Comparison of ENCODE assay signal across 8 cellular contexts in the genomic region with DNA sequence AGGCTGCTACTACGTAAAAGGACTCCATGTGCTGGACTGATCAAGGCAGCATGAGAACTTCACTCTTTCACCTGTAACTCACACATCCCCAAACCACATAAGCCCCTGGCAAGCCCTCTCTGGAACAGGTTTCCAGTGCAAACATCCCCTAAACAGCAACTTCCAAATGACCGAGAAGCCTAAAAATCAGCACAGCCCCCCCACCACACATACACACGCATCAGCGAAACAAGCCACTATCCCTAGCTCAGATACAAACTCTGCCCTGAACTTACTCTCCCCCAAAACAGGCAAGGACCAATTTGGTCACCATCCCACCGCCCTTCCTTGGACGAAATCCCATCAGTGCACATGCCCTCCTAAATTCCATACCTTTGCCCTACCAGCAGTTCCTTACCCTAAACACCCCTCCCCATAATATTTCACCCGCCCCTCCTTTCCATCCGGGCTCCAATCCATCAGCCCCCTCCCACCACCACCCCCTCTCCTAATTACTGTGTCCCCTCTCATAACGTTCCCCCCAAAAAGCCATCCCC. TPM values are rescaled to one million over a fixed set of nuclear protein-coding genes. Genes with fewer than 3 reads are reported as not detected.
DNase-seq lines count a peak whose midpoint lies in the region; ATAC-seq and TF ChIP-seq lines count a peak whose summit lies in the region.

No MANE protein-coding gene starts in this region.

- H3K9me3 Mint-ChIP-seq in natural killer cell treated with Interleukin-12 subunit alpha and Interleukin-12 subunit beta and Interleukin-15 and Interleukin-18, amount 100 ng/mL, for 72 hours = no peaks in the 10 kb centered on the region

- H3K27ac Mint-ChIP-seq in natural killer cell treated with Interleukin-12 subunit alpha and Interleukin-12 subunit beta and Interleukin-15 and Interleukin-18, amount 100 ng/mL, for 72 hours = peak overlapping the region; percentile 89 to 92

- H3K27me3 ChIP-seq in effector memory CD4-positive, alpha-beta T cell (replicated peaks; ENCODE audit: control insufficient read depth, insufficient read depth, low read length, poor library complexity, severe bottlenecking) = no peaks in the 10 kb centered on the region

- H3K4me3 ChIP-seq in effector memory CD4-positive, alpha-beta T cell (ENCODE audit: insufficient read depth, low read depth, low read length, poor library complexity, severe bottlenecking) = peak overlapping the region; percentile 89

- peaks cover 17% of the 10 kb centered on the region for H3K36me3 Mint-ChIP-seq in natural killer cell treated with Interleukin-12 subunit alpha and Interleukin-12 subunit beta and Interleukin-15 and Interleukin-18, amount 100 ng/mL, for 72 hours

- H3K27ac ChIP-seq in effector memory CD4-positive, alpha-beta T cell (ENCODE audit: insufficient read depth, low read length, poor library complexity, severe bottlenecking) = peak overlapping the region; percentile 79

- ATAC-seq in natural killer cell treated with Interleukin-12 subunit alpha and Interleukin-12 subunit beta and Interleukin-15 and Interleukin-18, amount 100 ng/mL, for 72 hours = no peak

- H3K4me1 ChIP-seq in effector memory CD4-positive, alpha-beta T cell (ENCODE audit: control insufficient read depth, insufficient read depth, low read length, poor library complexity, severe bottlenecking) = peaks cover 10% of the 10 kb centered on the region

- DNase-seq in GM13976 (ENCODE audit: low spot score) (peak; percentile 54), SK-MEL-5 (ENCODE audit: low read depth, low spot score) (peak; percentile 8), SK-N-DZ (ENCODE audit: low spot score) (no peak), NCI-H82 (lab: John Stamatoyannopoulos, UW) (no peak), NCI-H524 treated with DMSO at 0.1 percent for 48 hours (lab: John Stamatoyannopoulos, UW) (no peak), GDM1 (lab: John Stamatoyannopoulos, UW) (no peak)
- DNase-seq in effector memory CD4-positive, alpha-beta T cell = no peak
- DNase-seq in natural killer cell treated with Interleukin-12 subunit alpha and Interleukin-12 subunit beta and Interleukin-15 and Interleukin-18, amount 100 ng/mL, for 72 hours (ENCODE audit: low spot score) = no peak

- in situ Hi-C loops in GM13976 (cut with MboI; ENCODE audit: low sequenced_read_pairs, unreplicated experiment) (no loop called here), SK-MEL-5 (cut with HindIII; ENCODE audit: low pct_unique_long_range_greater_than_20kb, low sequenced_read_pairs) (no loop called here)

- H3K36me3 ChIP-seq in effector memory CD4-positive, alpha-beta T cell (ENCODE audit: control insufficient read depth, insufficient read depth, low read length) = no peaks in the 10 kb centered on the region

- TF ChIP-seq CTCF in GM13976 (IDR thresholded peaks at IDR 0.05; ENCODE audit: borderline replicate concordance, control extremely low read depth, extremely low read depth, insufficient read depth, missing control alignments) = no peak

- peaks cover 42% of the 10 kb centered on the region in 2 donors for H3K4me1 Mint-ChIP-seq in natural killer cell treated with Interleukin-12 subunit alpha and Interleukin-12 subunit beta and Interleukin-15 and Interleukin-18, amount 100 ng/mL, for 72 hours (ENCODE audit: low read depth in 2 of 2)

- no peaks in the 10 kb centered on the region for H3K27me3 Mint-ChIP-seq in natural killer cell treated with Interleukin-12 subunit alpha and Interleukin-12 subunit beta and Interleukin-15 and Interleukin-18, amount 100 ng/mL, for 72 hours

- H3K9me3 ChIP-seq in effector memory CD4-positive, alpha-beta T cell (ENCODE audit: control insufficient read depth, low read length) = no peaks in the 10 kb centered on the region

- H3K4me3 Mint-ChIP-seq in natural killer cell treated with Interleukin-12 subunit alpha and Interleukin-12 subunit beta and Interleukin-15 and Interleukin-18, amount 100 ng/mL, for 72 hours = peak overlapping the region; percentile 97

RNA-seq across cellular contexts. Expression of a gene that starts 0.7 kb away (rescaled TPM):
- total RNA-seq in SK-MEL-5 (2014; rRNA removed; shearing (Covaris generic)) = 49.2 and 49.8 TPM in 2 replicates
- 59.3 and 63.8 TPM in 2 replicates for polyA plus RNA-seq in SK-MEL-5 (2015; cell fraction: cytosol; rRNA removed)
- 27.6 and 38.3 TPM in 2 replicates for polyA plus RNA-seq in SK-MEL-5 (2015; cell fraction: nucleus; rRNA removed)
- 10 to 100 TPM; 68.6 to 70.0 TPM for total RNA-seq in natural killer cell treated with Interleukin-12 subunit alpha and Interleukin-12 subunit beta and Interleukin-15 and Interleukin-18, amount 100 ng/mL, for 72 hours
- polyA plus RNA-seq in SK-N-DZ (2014; cell fraction: cytosol; rRNA removed) = 40.5 and 43.3 TPM in 2 replicates
- 18.4 and 18.9 TPM in 2 replicates for polyA plus RNA-seq in SK-N-DZ (2014; cell fraction: nucleus; rRNA removed)

RNA-seq across cellular contexts. Expression of a gene that starts 4.8 kb away (rescaled TPM):
- total RNA-seq in SK-MEL-5 (2014; rRNA removed; shearing (Covaris generic)) = 81.4 and 84.1 TPM in 2 replicates
- polyA plus RNA-seq in SK-MEL-5 (2015; cell fraction: cytosol; rRNA removed) = 256 and 299 TPM in 2 replicates
- polyA plus RNA-seq in SK-MEL-5 (2015; cell fraction: nucleus; rRNA removed) = 70.1 and 97.3 TPM in 2 replicates
- total RNA-seq in natural killer cell treated with Interleukin-12 subunit alpha and Interleukin-12 subunit beta and Interleukin-15 and Interleukin-18, amount 100 ng/mL, for 72 hours = 10 to 100 TPM; 24.6 to 26.8 TPM
- polyA plus RNA-seq in SK-N-DZ (2014; cell fraction: cytosol; rRNA removed) = 60.7 and 63.3 TPM in 2 replicates
- 29.9 and 36.7 TPM in 2 replicates for polyA plus RNA-seq in SK-N-DZ (2014; cell fraction: nucleus; rRNA removed)

RNA-seq across cellular contexts. Expression of a gene that starts 51.0 kb away (rescaled TPM):
- total RNA-seq in SK-MEL-5 (2014; rRNA removed; shearing (Covaris generic)) = 72.6 and 77.1 TPM in 2 replicates
- 62.3 and 79.8 TPM in 2 replicates for polyA plus RNA-seq in SK-MEL-5 (2015; cell fraction: cytosol; rRNA removed)
- polyA plus RNA-seq in SK-MEL-5 (2015; cell fraction: nucleus; rRNA removed) = 35.3 and 37.4 TPM in 2 replicates
- 10 to 100 TPM; 32.5 TPM for total RNA-seq in natural killer cell treated with Interleukin-12 subunit alpha and Interleukin-12 subunit beta and Interleukin-15 and Interleukin-18, amount 100 ng/mL, for 72 hours
- polyA plus RNA-seq in SK-N-DZ (2014; cell fraction: cytosol; rRNA removed) = 83.1 and 84.0 TPM in 2 replicates
- 57.5 and 57.8 TPM in 2 replicates for polyA plus RNA-seq in SK-N-DZ (2014; cell fraction: nucleus; rRNA removed)

RNA-seq across cellular contexts. Expression of a gene that starts 57.7 kb away (rescaled TPM):
- 30.6 and 33.7 TPM in 2 replicates for total RNA-seq in SK-MEL-5 (2014; rRNA removed; shearing (Covaris generic))
- 44.1 and 45.9 TPM in 2 replicates for polyA plus RNA-seq in SK-MEL-5 (2015; cell fraction: cytosol; rRNA removed)
- 21.4 and 24.3 TPM in 2 replicates for polyA plus RNA-seq in SK-MEL-5 (2015; cell fraction: nucleus; rRNA removed)
- total RNA-seq in natural killer cell treated with Interleukin-12 subunit alpha and Interleukin-12 subunit beta and Interleukin-15 and Interleukin-18, amount 100 ng/mL, for 72 hours = 10 to 100 TPM; 12.8 to 13.9 TPM
- polyA plus RNA-seq in SK-N-DZ (2014; cell fraction: cytosol; rRNA removed) = 98.0 and 108 TPM in 2 replicates
- polyA plus RNA-seq in SK-N-DZ (2014; cell fraction: nucleus; rRNA removed) = 85.1 and 97.0 TPM in 2 replicates

Comparison
In these comparisons a context has a peak if more than half of its experiments do, and no peak if none do; other contexts are left out.
1. DNase-seq: peak in GM13976 (single experiment) and SK-MEL-5 (single experiment); none in effector memory CD4-positive, alpha-beta T cell (0 of 3), natural killer cell treated with Interleukin-12 subunit alpha and Interleukin-12 subunit beta and Interleukin-15 and Interleukin-18, amount 100 ng/mL, for 72 hours (single experiment), SK-N-DZ (single experiment), NCI-H82 (single experiment), NCI-H524 treated with DMSO at 0.1 percent for 48 hours (single experiment) and GDM1 (single experiment).